34 cellular contexts compared by ENCODE assay signal in the genomic region with DNA sequence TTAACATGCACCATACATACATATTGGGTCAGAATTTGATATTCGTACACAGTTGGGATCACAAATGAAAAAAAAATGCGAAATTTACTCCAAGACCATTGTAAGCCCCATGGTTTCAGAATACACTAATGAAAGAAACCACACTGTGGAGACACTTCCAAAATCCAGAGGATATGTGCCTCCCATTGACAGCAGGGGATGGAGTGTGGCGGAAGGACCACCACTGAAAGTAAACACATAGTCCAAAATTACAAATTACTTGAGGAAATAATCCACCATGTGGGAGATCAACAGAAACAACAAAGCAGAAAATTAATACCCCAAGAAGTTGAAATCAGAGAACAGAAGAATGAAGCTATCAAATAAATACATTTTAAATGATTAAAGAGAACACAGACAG.
"Had no signal": no experiment of that assay in that cellular context is flagged by ENCODE, and none has a peak within 500 bp of the region (broad histone marks: within the 10 kb centered on the region; RNA-seq: fewer than 3 reads in every experiment).

No MANE protein-coding gene starts in this region.

- H3K9me3 ChIP-seq: adrenal gland, body of pancreas, breast epithelium had no signal

- H3K27me3 ChIP-seq: adrenal gland, body of pancreas, brain microvascular endothelial cell, breast epithelium had no signal

- H3K4me3 ChIP-seq: adrenal gland, body of pancreas, breast epithelium had no signal

- ATAC-seq: activated CD8-positive, alpha-beta T cell treated with anti-CD3 and anti-CD28 coated beads for 36 hours; activated naive CD4-positive, alpha-beta T cell treated with anti-CD3 and anti-CD28 coated beads, Interleukin-2, amount 50 U/mL, for 72 hours; activated T-cell treated with anti-CD3 and anti-CD28 coated beads, Interleukin-2, amount 50 U/mL, for 4 hours; activated T-cell treated with anti-CD3 and anti-CD28 coated beads, Interleukin-2, amount 50 U/mL, for 72 hours; activated T-helper 17 cell treated with anti-CD3 and anti-CD28 coated beads, Interleukin-2, amount 50 U/mL, for 72 hours; body of pancreas had no signal

- H3K4me3 Mint-ChIP-seq: activated B cell treated with CpG ODN at 0.5 μM for 24 hours; activated CD4-positive, alpha-beta memory T cell treated with anti-CD3 and anti-CD28 coated beads for 36 hours; activated CD4-positive, alpha-beta T cell treated with anti-CD3 and anti-CD28 coated beads, Interleukin-2, amount 10 ng/mL, durations not matched to agents 24 days and 14 days; activated CD8-positive, alpha-beta T cell treated with anti-CD3 and anti-CD28 coated beads for 36 hours; activated naive CD4-positive, alpha-beta T cell treated with anti-CD3 and anti-CD28 coated beads for 36 hours; activated naive CD8-positive, alpha-beta T cell treated with anti-CD3 and anti-CD28 coated beads for 36 hours; activated T-cell treated with anti-CD3 and anti-CD28 coated beads, Interleukin-2, amount 50 U/mL, for 4 hours; activated T-cell treated with anti-CD3 and anti-CD28 coated beads, Interleukin-2, amount 50 U/mL, for 72 hours; activated T-helper 1 cell treated with anti-CD3 and anti-CD28 coated beads, Interleukin-12 subunit alpha, Interleukin-12 subunit beta, Interleukin-2, Interleukin-4 antibody, amounts not matched to agents 30 ng/mL and 10 ng/mL and 1 ng/mL, durations not matched to agents 14 hours and 24 hours and 36 hours; activated T-helper 17 cell treated with anti-CD3 and anti-CD28 coated beads, Interleukin-2, amount 50 U/mL, for 72 hours; T-helper 1 cell treated with Interleukin-12 subunit alpha and Interleukin-12 subunit beta and Interleukin-4 antibody, amounts not matched to agents 30 μg/mL and 1 μg/mL, for 36 hours; T-helper 2 cell treated with Interferon-gamma antibody and Interleukin-4, amounts not matched to agents 5 μg/mL and 100 μg/mL, for 36 hours had no signal

- DNase-seq: activated B cell treated with CpG ODN at 0.5 μM for 24 hours; activated CD4-positive, alpha-beta memory T cell treated with anti-CD3 and anti-CD28 coated beads for 36 hours; activated CD4-positive, alpha-beta T cell treated with anti-CD3 and anti-CD28 coated beads for 4 hours; activated CD4-positive, alpha-beta T cell treated with anti-CD3 and anti-CD28 coated beads, Interleukin-2, amount 10 ng/mL, durations not matched to agents 24 days and 14 days; activated CD4-positive, alpha-beta T cell treated with anti-CD3 and anti-CD28 coated beads, Interleukin-2, amount 50 U/mL, for 1 hour; activated CD4-positive, alpha-beta T cell treated with anti-CD3 and anti-CD28 coated beads, Interleukin-2, amount 50 U/mL, for 4 hours; activated CD4-positive, CD25-positive, alpha-beta regulatory T cell treated with anti-CD3 and anti-CD28 coated beads, Interleukin-2, amount 50 U/mL, for 72 hours; activated CD8-positive, alpha-beta memory T cell treated with anti-CD3 and anti-CD28 coated beads, Interleukin-2, amount 50 U/mL, for 4 hours; activated CD8-positive, alpha-beta T cell treated with anti-CD3 and anti-CD28 coated beads for 36 hours; activated effector memory CD4-positive, alpha-beta T cell treated with anti-CD3 and anti-CD28 coated beads, Interleukin-2, amount 50 U/mL, for 16 hours; activated gamma-delta T cell treated with Interleukin-2 at 50 U/mL for 16 hours; activated naive CD4-positive, alpha-beta T cell; activated naive CD4-positive, alpha-beta T cell treated with anti-CD3 and anti-CD28 coated beads for 36 hours; activated naive CD4-positive, alpha-beta T cell treated with anti-CD3 and anti-CD28 coated beads, Interleukin-2, amount 50 U/mL, for 16 hours; activated naive CD8-positive, alpha-beta T cell treated with anti-CD3 and anti-CD28 coated beads for 36 hours; activated T-cell treated with anti-CD3 and anti-CD28 coated beads for 4 hours; activated T-cell treated with anti-CD3 and anti-CD28 coated beads, Interleukin-2, amount 50 U/mL, for 1 hour; activated T-cell treated with anti-CD3 and anti-CD28 coated beads, Interleukin-2, amount 50 U/mL, for 4 hours; activated T-cell treated with anti-CD3 and anti-CD28 coated beads, Interleukin-2, amount 50 U/mL, for 72 hours; adrenal gland; amniotic stem cell; aorta; body of pancreas; brain microvascular endothelial cell; central memory CD4-positive, alpha-beta T cell; T-helper 2 cell; T-helper 9 cell had no signal

- H3K4me1 Mint-ChIP-seq: activated B cell treated with CpG ODN at 0.5 μM for 24 hours; activated CD4-positive, alpha-beta T cell treated with anti-CD3 and anti-CD28 coated beads, Interleukin-2, amount 10 ng/mL, durations not matched to agents 24 days and 14 days; activated naive CD8-positive, alpha-beta T cell treated with anti-CD3 and anti-CD28 coated beads for 36 hours; activated T-helper 17 cell treated with anti-CD3 and anti-CD28 coated beads, Interleukin-2, amount 50 U/mL, for 72 hours had no signal

- H3K4me1 ChIP-seq: adrenal gland, body of pancreas, breast epithelium had no signal

- H3K27me3 Mint-ChIP-seq: activated CD4-positive, alpha-beta memory T cell treated with anti-CD3 and anti-CD28 coated beads for 36 hours; activated CD4-positive, alpha-beta T cell treated with anti-CD3 and anti-CD28 coated beads, Interleukin-2, amount 10 ng/mL, durations not matched to agents 24 days and 14 days; activated CD8-positive, alpha-beta T cell treated with anti-CD3 and anti-CD28 coated beads for 36 hours; activated naive CD8-positive, alpha-beta T cell treated with anti-CD3 and anti-CD28 coated beads for 36 hours; activated T-helper 17 cell treated with anti-CD3 and anti-CD28 coated beads, Interleukin-2, amount 50 U/mL, for 72 hours had no signal

- H3K27ac Mint-ChIP-seq: activated B cell treated with CpG ODN at 0.5 μM for 24 hours; activated CD4-positive, alpha-beta memory T cell treated with anti-CD3 and anti-CD28 coated beads for 36 hours; activated CD4-positive, alpha-beta T cell treated with anti-CD3 and anti-CD28 coated beads, Interleukin-2, amount 10 ng/mL, durations not matched to agents 24 days and 14 days; activated CD8-positive, alpha-beta T cell treated with anti-CD3 and anti-CD28 coated beads for 36 hours; activated naive CD4-positive, alpha-beta T cell treated with anti-CD3 and anti-CD28 coated beads for 36 hours; activated naive CD4-positive, alpha-beta T cell treated with anti-CD3 and anti-CD28 coated beads, Interleukin-2, amount 50 U/mL, for 72 hours; activated naive CD8-positive, alpha-beta T cell treated with anti-CD3 and anti-CD28 coated beads for 36 hours; activated T-cell treated with anti-CD3 and anti-CD28 coated beads, Interleukin-2, amount 50 U/mL, for 72 hours; activated T-helper 1 cell treated with anti-CD3 and anti-CD28 coated beads, Interleukin-12 subunit alpha, Interleukin-12 subunit beta, Interleukin-2, Interleukin-4 antibody, amounts not matched to agents 30 ng/mL and 10 ng/mL and 1 ng/mL, durations not matched to agents 14 hours and 24 hours and 36 hours; activated T-helper 17 cell treated with anti-CD3 and anti-CD28 coated beads, Interleukin-2, amount 50 U/mL, for 72 hours; T-helper 1 cell treated with Interleukin-12 subunit alpha and Interleukin-12 subunit beta and Interleukin-4 antibody, amounts not matched to agents 30 μg/mL and 1 μg/mL, for 36 hours; T-helper 2 cell treated with Interferon-gamma antibody and Interleukin-4, amounts not matched to agents 5 μg/mL and 100 μg/mL, for 36 hours had no signal

- H3K9me3 Mint-ChIP-seq: activated CD4-positive, alpha-beta memory T cell treated with anti-CD3 and anti-CD28 coated beads for 36 hours; activated CD4-positive, alpha-beta T cell treated with anti-CD3 and anti-CD28 coated beads, Interleukin-2, amount 10 ng/mL, durations not matched to agents 24 days and 14 days; activated CD8-positive, alpha-beta T cell treated with anti-CD3 and anti-CD28 coated beads for 36 hours; activated naive CD4-positive, alpha-beta T cell treated with anti-CD3 and anti-CD28 coated beads for 36 hours; activated naive CD8-positive, alpha-beta T cell treated with anti-CD3 and anti-CD28 coated beads for 36 hours; activated T-cell treated with anti-CD3 and anti-CD28 coated beads, Interleukin-2, amount 50 U/mL, for 4 hours; activated T-helper 1 cell treated with anti-CD3 and anti-CD28 coated beads, Interleukin-12 subunit alpha, Interleukin-12 subunit beta, Interleukin-2, Interleukin-4 antibody, amounts not matched to agents 30 ng/mL and 10 ng/mL and 1 ng/mL, durations not matched to agents 14 hours and 24 hours and 36 hours; activated T-helper 17 cell treated with anti-CD3 and anti-CD28 coated beads, Interleukin-2, amount 50 U/mL, for 72 hours; T-helper 1 cell treated with Interleukin-12 subunit alpha and Interleukin-12 subunit beta and Interleukin-4 antibody, amounts not matched to agents 30 μg/mL and 1 μg/mL, for 36 hours; T-helper 2 cell treated with Interferon-gamma antibody and Interleukin-4, amounts not matched to agents 5 μg/mL and 100 μg/mL, for 36 hours had no signal

- H3K36me3 Mint-ChIP-seq: activated CD4-positive, alpha-beta memory T cell treated with anti-CD3 and anti-CD28 coated beads for 36 hours; activated naive CD4-positive, alpha-beta T cell treated with anti-CD3 and anti-CD28 coated beads, Interleukin-2, amount 50 U/mL, for 72 hours; activated naive CD8-positive, alpha-beta T cell treated with anti-CD3 and anti-CD28 coated beads for 36 hours had no signal

- H3K36me3 ChIP-seq: adrenal gland, brain microvascular endothelial cell, breast epithelium had no signal

- H3K27ac ChIP-seq: adrenal gland, body of pancreas, brain microvascular endothelial cell, breast epithelium, VCaP had no signal
